ENCODE assay signal across 18 cellular contexts in the genomic region with DNA sequence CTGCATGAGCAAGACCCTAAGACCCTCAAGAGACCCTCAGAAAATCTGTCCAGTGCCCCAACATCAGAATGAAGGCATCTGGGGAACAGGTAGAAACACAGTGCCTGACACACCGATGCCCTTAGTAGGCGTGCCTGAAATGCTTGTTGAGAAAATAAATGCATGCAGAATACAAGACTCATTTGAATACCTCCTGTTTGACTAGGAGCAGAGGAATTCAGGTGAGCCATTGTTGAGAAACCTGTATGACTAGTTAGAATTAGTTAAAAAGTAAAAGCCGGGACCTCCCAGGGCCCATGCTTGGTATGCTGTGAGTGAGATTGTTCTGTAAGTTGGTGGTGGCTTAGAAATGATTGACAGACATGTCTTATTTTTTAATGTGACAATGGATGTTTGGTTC. TPM values are rescaled to one million over a fixed set of nuclear protein-coding genes. Genes with fewer than 3 reads are reported as not detected.
DNase-seq lines count a peak whose midpoint lies in the region; ATAC-seq and TF ChIP-seq lines count a peak whose summit lies in the region.
"Had no signal": no experiment of that assay in that cellular context is flagged by ENCODE, and none has a peak within 500 bp of the region (broad histone marks: within the 10 kb centered on the region; RNA-seq: fewer than 3 reads in every experiment).

No MANE protein-coding gene starts in this region.

- H3K36me3 ChIP-seq in HUES64 (ENCODE audit: insufficient read depth, low read length) (no peaks in the 10 kb centered on the region), lung (ENCODE audit: control insufficient read depth in 2 of 2, insufficient read depth in 2 of 2, low read length in 2 of 2) (no peaks in the 10 kb centered on the region)
- H3K36me3 ChIP-seq: cardiac muscle cell, heart right ventricle had no signal

- DNase-seq in epithelial cell of prostate (ENCODE audit: low read depth, low spot score): peak; percentile 52
- no peak for DNase-seq in lung (ENCODE audit: low spot score)
- DNase-seq in MV-4-11 (lab: John Stamatoyannopoulos, UW): no peak
- no peak for DNase-seq in activated CD4-positive, alpha-beta T cell treated with anti-CD3 and anti-CD28 coated beads for 48 hours
- DNase-seq in G401 (ENCODE audit: low spot score): no peak
- DNase-seq: activated CD4-positive, CD25-positive, alpha-beta regulatory T cell; activated naive CD4-positive, alpha-beta T cell treated with anti-CD3 and anti-CD28 coated beads, Interleukin-2, amount 50 U/mL, for 16 hours; heart right ventricle; IMR-90; NCI-H1417 treated with DMSO at 0.1 percent for 48 hours; NCI-H446; OCI-M1; stimulated activated naive CD8-positive, alpha-beta T cell treated with anti-CD3 and anti-CD28 coated beads, Interleukin-15, Interleukin-2, amounts not matched to agents 100 U/mL and 50 U/mL, for 24 hours; SW 1271 had no signal

- H3K9ac ChIP-seq in HUES64 (ENCODE audit: low read depth, low read length): no peak overlapping the region

- no peak for TF ChIP-seq CTCF in 22Rv1 (IDR thresholded peaks at IDR 0.05)
- no peak for TF ChIP-seq CTCF in lung (IDR thresholded peaks at IDR 0.05; ENCODE audit: control extremely low read depth, extremely low read depth)

- H3K4me3 ChIP-seq in HUES64 (ENCODE audit: low read length): no peak overlapping the region
- H3K4me3 ChIP-seq in lung: no peak overlapping the region
- H3K4me3 ChIP-seq: cardiac muscle cell, heart right ventricle had no signal

- H3K27me3 ChIP-seq in HUES64 (ENCODE audit: insufficient read depth, low read length) (no peaks in the 10 kb centered on the region), lung (ENCODE audit: control insufficient read depth, insufficient read depth) (no peaks in the 10 kb centered on the region)

- in situ Hi-C loops in G401 (cut with HindIII; ENCODE audit: low sequenced_read_pairs): no loop called here

- H3K4me1 ChIP-seq in HUES64 (ENCODE audit: insufficient read depth, low read length) (peaks cover 33% of the 10 kb centered on the region; the same call in 1 of the 2 replicates), lung (ENCODE audit: control insufficient read depth in 2 of 2, insufficient read depth in 2 of 2, low read length in 2 of 2) (peaks cover 0 to 22% of the 10 kb centered on the region in 2 donors)
- H3K4me1 ChIP-seq: heart right ventricle had no signal

- peak overlapping the region; percentile 100 for H3K27ac ChIP-seq in 22Rv1
- H3K27ac ChIP-seq in HUES64 (ENCODE audit: low read depth, low read length): peak overlapping the region; percentile 48; the same call in 1 of the 2 replicates
- H3K27ac ChIP-seq in epithelial cell of prostate: peak overlapping the region; percentile 39
- H3K27ac ChIP-seq in lung (ENCODE audit: low read depth in 1 of 2, low read length in 1 of 2): peak overlapping the region in 1 of 2 donors; percentile 66
- H3K27ac ChIP-seq: cardiac muscle cell, heart right ventricle had no signal

- ATAC-seq in lung (ENCODE audit: insufficient read depth, low FRiP score) (peak; percentile 65), HG02981 (IDR thresholded peaks at IDR 0.05; ENCODE audit: unreplicated experiment) (no peak)
- ATAC-seq: heart right ventricle; stimulated activated naive CD8-positive, alpha-beta T cell treated with anti-CD3 and anti-CD28 coated beads, Interleukin-15, Interleukin-2, amounts not matched to agents 100 U/mL and 50 U/mL, for 24 hours had no signal

- 79% methylated on average over 3 of the region's 3 CpGs for WGBS in HUES64
- WGBS in lung, 2 donors: 69 to 74% methylated on average over 3 of the region's 3 CpGs

- H3K9me3 ChIP-seq in HUES64 (ENCODE audit: insufficient read depth, low read depth, low read length): no peaks in the 10 kb centered on the region
- peaks cover 0 to 2% of the 10 kb centered on the region in 2 donors for H3K9me3 ChIP-seq in lung (ENCODE audit: control insufficient read depth in 2 of 2, insufficient read depth in 1 of 2, low read length in 1 of 2)
- H3K9me3 ChIP-seq: heart right ventricle had no signal

RNA-seq across cellular contexts. Expression of gene WWC1, which starts 55.0 kb away (rescaled TPM):
- polyA plus RNA-seq in HUES64 (2013, experiment 1 of 2): 15.9 TPM
- 21.4 TPM for polyA plus RNA-seq in HUES64 (2013, experiment 2 of 2)
- 10 to 100 TPM; 48.4 to 60.8 TPM for total RNA-seq in lung
- 10 to 100 TPM; 51.6 to 77.0 TPM for polyA plus RNA-seq in lung
- 37.0 and 46.3 TPM in 2 replicates for total RNA-seq in G401 (2014; rRNA removed; shearing (Covaris generic))
